Comparison of ENCODE assay signal across 8 cellular contexts in genomic region chr12:11486623-11487444, GRCh38.
A peak's percentile ranks its signal among the peaks of the same experiment; 100 is the strongest.
DNase-seq lines count a peak whose midpoint lies in the region; ATAC-seq, FAIRE-seq and TF ChIP-seq lines count a peak whose summit lies in the region.

No MANE protein-coding gene starts in this region.

- H3K14ac ChIP-seq in trophoblast cell (ENCODE audit: low read length): no peak overlapping the region

- no peaks in the 10 kb centered on the region for H3K79me1 ChIP-seq in trophoblast cell (ENCODE audit: low read length)

- no peak overlapping the region for H4K12ac ChIP-seq in trophoblast cell (ENCODE audit: low read depth, low read length)

- no peaks in the 10 kb centered on the region for H3K27me3 ChIP-seq in trophoblast cell (ENCODE audit: insufficient read depth, low read length)
- H3K27me3 ChIP-seq in upper lobe of left lung: no peaks in the 10 kb centered on the region

- H3K4me3 ChIP-seq in NB4 (ENCODE audit: low read depth, low read length): no peak overlapping the region
- no peak overlapping the region for H3K4me3 ChIP-seq in trophoblast cell (ENCODE audit: low read depth, low read length)
- no peak overlapping the region for H3K4me3 ChIP-seq in upper lobe of left lung

- TF ChIP-seq CTCF in NB4 (IDR thresholded peaks at IDR 0.05; ENCODE audit: low read depth, low read length) (peak; percentile 80), upper lobe of left lung (IDR thresholded peaks at IDR 0.05) (peak; percentile 75 to 90 (median 86))

- peak; percentile 87 for DNase-seq in EH (ENCODE audit: low read depth)
- no peak for DNase-seq in H54 (ENCODE audit: insufficient read length, low spot score)
- peak; percentile 85 for DNase-seq in NB4 (ENCODE audit: low read depth)
- DNase-seq in SK-N-DZ (ENCODE audit: low spot score): peak; percentile 84
- peak; percentile 78 for DNase-seq in activated naive CD4-positive, alpha-beta T cell treated with Interleukin-2 at 50 U/mL for 16 hours
- peak; percentile 78 for DNase-seq in globus pallidus (ENCODE audit: low spot score)
- DNase-seq in trophoblast cell: peak; percentile 83 to 98
- peak in 1 of 2 donors; percentile 69 for DNase-seq in upper lobe of left lung

- H3K79me2 ChIP-seq in trophoblast cell (ENCODE audit: control insufficient read depth, insufficient read depth, low read length, poor library complexity): no peaks in the 10 kb centered on the region

- H3K36me3 ChIP-seq in trophoblast cell (ENCODE audit: control insufficient read depth in 1 of 2, insufficient read depth in 2 of 2, low read length in 2 of 2) (no peaks in the 10 kb centered on the region), upper lobe of left lung (no peaks in the 10 kb centered on the region)

- TF ChIP-seq POLR2A in H54 (IDR thresholded peaks at IDR 0.05; ENCODE audit: low read depth, low read length) (no peak), NB4 (IDR thresholded peaks at IDR 0.05; ENCODE audit: extremely low read depth, insufficient read length) (no peak), upper lobe of left lung (IDR thresholded peaks at IDR 0.05) (no peak)

- no peak for TF ChIP-seq EP300 in upper lobe of left lung (IDR thresholded peaks at IDR 0.05)

- H3K27ac ChIP-seq in trophoblast cell (ENCODE audit: low read depth, low read length) (no peak overlapping the region), upper lobe of left lung (no peak overlapping the region)

- H3K9ac ChIP-seq in trophoblast cell (ENCODE audit: low read length): no peak overlapping the region

- H3K4ac ChIP-seq in trophoblast cell (ENCODE audit: low read depth, low read length): no peak overlapping the region

- no peak overlapping the region for H2AK5ac ChIP-seq in trophoblast cell (ENCODE audit: low read length)

- no peak overlapping the region for H2BK120ac ChIP-seq in trophoblast cell (ENCODE audit: insufficient read depth, low read length, poor library complexity)

- H4K91ac ChIP-seq in trophoblast cell (ENCODE audit: low read depth, low read length): no peak overlapping the region

- WGBS in trophoblast cell (ENCODE audit: extremely low coverage, insufficient coverage, insufficient read length): no CpG with 5 or more reads among the region's 13 CpGs
- WGBS in upper lobe of left lung, 2 donors: 28 to 29% methylated on average over 13 of the region's 13 CpGs

- H3K4me2 ChIP-seq in trophoblast cell (ENCODE audit: low read length): peak overlapping the region; percentile 42

- H2BK12ac ChIP-seq in trophoblast cell (ENCODE audit: low read length): no peak overlapping the region

- no peak overlapping the region for H3K23ac ChIP-seq in trophoblast cell (ENCODE audit: low read length)

- H3K4me1 ChIP-seq in trophoblast cell (ENCODE audit: control insufficient read depth in 1 of 2, insufficient read depth in 2 of 2, low read length in 2 of 2): no peaks in the 10 kb centered on the region
- H3K4me1 ChIP-seq in upper lobe of left lung: no peaks in the 10 kb centered on the region

- H3K18ac ChIP-seq in trophoblast cell (ENCODE audit: low read length): no peak overlapping the region

- H2AFZ ChIP-seq in trophoblast cell (ENCODE audit: insufficient read depth, low read length, poor library complexity): no peak overlapping the region

- H2BK5ac ChIP-seq in trophoblast cell (ENCODE audit: low read depth, low read length, poor library complexity): no peak overlapping the region

- ATAC-seq in upper lobe of left lung (ENCODE audit: low FRiP score in 2 of 2): peak; percentile 86 to 95

- H3K9me3 ChIP-seq in trophoblast cell (ENCODE audit: insufficient read depth, low read depth, low read length): peaks cover 2% of the 10 kb centered on the region
- no peaks in the 10 kb centered on the region for H3K9me3 ChIP-seq in upper lobe of left lung

- peak; percentile 86 for FAIRE-seq in H54 (lab: Jason Lieb, UNC)

- H4K8ac ChIP-seq in trophoblast cell (ENCODE audit: low read depth, low read length): no peak overlapping the region
